1 cellular context compared by ENCODE assay signal in genomic region chr11:17431139-17431538, GRCh38.
TF ChIP-seq lines count a peak whose summit lies in the region.

No MANE protein-coding gene starts in this region.

TF ChIP-seq in H1, 55 proteins besides CTCF, POLR2A, EP300 and RAD21:
- no peak for TF ChIP-seq E2F6 (IDR thresholded peaks at IDR 0.05)
- peak; percentile 11; the same call in 1 of the 2 replicates for TF ChIP-seq CEBPB (IDR thresholded peaks at IDR 0.05; ENCODE audit: low read depth, low read length)
